In genomic region chr6:42073287-42073686, GRCh38 we compare ENCODE assay signal across 16 cellular contexts.
"Had no signal": no experiment of that assay in that cellular context is flagged by ENCODE, and none has a peak within 500 bp of the region (broad histone marks: within the 10 kb centered on the region; RNA-seq: fewer than 3 reads in every experiment).

No MANE protein-coding gene starts in this region.

- H3K4me3 Mint-ChIP-seq: memory B cell; naive thymus-derived CD8-positive, alpha-beta T cell; WTC11 had no signal

- H3K27ac Mint-ChIP-seq: memory B cell, WTC11 had no signal

- H3K27ac ChIP-seq: foreskin keratinocyte, prostate gland, right lobe of liver had no signal

- H3K27me3 Mint-ChIP-seq: memory B cell; naive thymus-derived CD8-positive, alpha-beta T cell had no signal

- H3K4me3 ChIP-seq: mucosa of descending colon, prostate gland, right lobe of liver, smooth muscle cell had no signal

- DNase-seq: activated CD4-positive, alpha-beta T cell treated with anti-CD3 and anti-CD28 coated beads, Interleukin-2, amount 50 U/mL, for 1 hour; activated naive CD4-positive, alpha-beta T cell treated with anti-CD3 and anti-CD28 coated beads, Interleukin-2, amount 50 U/mL, for 16 hours; anterior cingulate cortex; cerebellar nuclear complex; effector CD8-positive, alpha-beta T cell; foreskin keratinocyte; left ventricle myocardium superior; mucosa of descending colon; naive thymus-derived CD8-positive, alpha-beta T cell; right lobe of liver; SHP77; SK-N-SH had no signal

- H3K4me1 Mint-ChIP-seq: WTC11 had no signal

- H3K9me3 Mint-ChIP-seq: memory B cell; naive thymus-derived CD8-positive, alpha-beta T cell; WTC11 had no signal

- H3K27me3 ChIP-seq: foreskin keratinocyte, right lobe of liver had no signal

- ATAC-seq: foreskin keratinocyte; left ventricle myocardium superior; mucosa of descending colon; naive thymus-derived CD8-positive, alpha-beta T cell; right lobe of liver; WTC11 had no signal

- H3K4me1 ChIP-seq: foreskin keratinocyte, prostate gland, right lobe of liver had no signal

- H3K9me3 ChIP-seq: mucosa of descending colon, prostate gland, right lobe of liver, SK-N-SH had no signal
